23 cellular contexts compared by ENCODE assay signal in the genomic region with DNA sequence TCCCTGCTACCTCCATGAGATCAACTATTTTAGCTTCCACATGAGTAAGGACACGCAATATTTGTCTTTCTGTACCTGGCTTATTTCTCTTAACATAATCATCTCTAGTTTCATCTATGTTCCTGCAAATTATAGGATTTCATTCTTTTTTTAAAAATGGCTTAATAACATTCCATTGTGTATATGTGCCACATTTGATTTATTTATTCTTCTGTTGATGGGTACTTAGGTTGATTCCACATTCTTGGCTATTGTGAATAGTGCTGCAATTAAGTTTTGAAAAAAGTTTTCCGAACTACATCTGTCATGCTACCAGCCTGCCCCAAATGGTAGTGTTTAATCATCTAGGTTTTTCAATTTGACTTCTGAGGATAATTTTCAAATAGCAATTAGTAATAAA. TPM values are rescaled to one million over a fixed set of nuclear protein-coding genes. Genes with fewer than 3 reads are reported as not detected.
A peak's percentile ranks its signal among the peaks of the same experiment; 100 is the strongest.
DNase-seq lines count a peak whose midpoint lies in the region; ATAC-seq, FAIRE-seq and TF ChIP-seq lines count a peak whose summit lies in the region.
"Had no signal": no experiment of that assay in that cellular context is flagged by ENCODE, and none has a peak within 500 bp of the region (broad histone marks: within the 10 kb centered on the region; RNA-seq: fewer than 3 reads in every experiment).

No MANE protein-coding gene starts in this region.

- TF ChIP-seq CTCF in SK-N-SH (IDR thresholded peaks at IDR 0.05) (no peak), mesothelial cell of epicardium (IDR thresholded peaks at IDR 0.05; ENCODE audit: unreplicated experiment) (no peak)

- CTCF ChIA-PET in SK-N-SH (lab: Yijun Ruan, JAX), result no interaction called here

- POLR2A ChIA-PET in SK-N-SH (lab: Yijun Ruan, JAX), result no interaction called here

- DNase-seq in SK-N-SH (no peak), mesothelial cell of epicardium (ENCODE audit: low spot score in 2 of 2, unreplicated experiment in 2 of 2) (no peak), small intestine (no peak), epidermal melanocyte (ENCODE audit: insufficient read length, low spot score) (no peak), left colon (no peak), NCI-H524 (lab: John Stamatoyannopoulos, UW) (no peak)
- DNase-seq: AML-193; Caco-2; Calu3; CD4-positive, alpha-beta T cell; CD8-positive, alpha-beta T cell; DMS79 treated with DMSO at 0.1 percent for 48 hours; GF-D8 had no signal

- H3K9me3 Mint-ChIP-seq in mesothelial cell of epicardium, result peaks cover 24% of the 10 kb centered on the region

- H3K27ac Mint-ChIP-seq in mesothelial cell of epicardium, result peak overlapping the region; percentile 11
- H3K27ac Mint-ChIP-seq: B cell; CD4-positive, alpha-beta T cell; CD8-positive, alpha-beta T cell had no signal

- H3K27me3 ChIP-seq in SK-N-SH (ENCODE audit: insufficient read depth) (no peaks in the 10 kb centered on the region), small intestine (ENCODE audit: control insufficient read depth in 2 of 2, insufficient read depth in 2 of 2, low read length in 2 of 2) (no peaks in the 10 kb centered on the region)
- H3K27me3 ChIP-seq: BLaER1 treated with 17β-estradiol and CSF1 and Interleukin-3, amounts not matched to agents 10 nM and 100 nM had no signal

- no peak for TF ChIP-seq RAD21 in SK-N-SH (IDR thresholded peaks at IDR 0.05; ENCODE audit: low read length)
- TF ChIP-seq RAD21 in Ishikawa (IDR thresholded peaks at IDR 0.05; ENCODE audit: low read depth), result no peak

- H3K4me2 ChIP-seq in SK-N-SH, result no peak overlapping the region
- H3K4me2 ChIP-seq: A549; BLaER1 treated with 17β-estradiol and CSF1 and Interleukin-3, amounts not matched to agents 10 nM and 100 nM had no signal

- peaks cover 58% of the 10 kb centered on the region for H3K36me3 Mint-ChIP-seq in mesothelial cell of epicardium

- peak; percentile 71 for ATAC-seq in SK-N-SH treated with all-trans-retinoic acid at 6 μM for 48 hours
- ATAC-seq in left colon, result no peak
- ATAC-seq: A549; CD8-positive, alpha-beta T cell had no signal

- peaks cover 0 to 6% of the 10 kb centered on the region in 2 experiments; a peak in 2 of 4 replicates for H3K4me1 ChIP-seq in SK-N-SH (ENCODE audit: control insufficient read depth in 1 of 2, insufficient read depth in 2 of 2, low read depth in 1 of 2, low read length in 1 of 2)
- no peaks in the 10 kb centered on the region for H3K4me1 ChIP-seq in small intestine (ENCODE audit: control insufficient read depth in 2 of 2, insufficient read depth in 1 of 2, low read depth in 1 of 2, low read length in 1 of 2)
- H3K4me1 ChIP-seq: Caco-2 had no signal

- intact Hi-C loops in left colon (cut with DNase I, micrococcal nuclease), result no loop called here

- H3K79me2 ChIP-seq in SK-N-SH (ENCODE audit: insufficient read depth), result no peaks in the 10 kb centered on the region

- TF ChIP-seq EP300 in SK-N-SH (IDR thresholded peaks at IDR 0.05; ENCODE audit: borderline replicate concordance in 1 of 2, low read depth in 1 of 2, low read length in 1 of 2) (no peak), Ishikawa (IDR thresholded peaks at IDR 0.05; ENCODE audit: borderline replicate concordance) (no peak; the same call in 1 of the 2 replicates)

- no peaks in the 10 kb centered on the region for H3F3A ChIP-seq in SK-N-SH (replicated peaks; ENCODE audit: insufficient read depth)

- no peak overlapping the region for H3K4me3 ChIP-seq in SK-N-SH (ENCODE audit: low read depth in 2 of 2, low read length in 1 of 2)
- no peak overlapping the region for H3K4me3 ChIP-seq in small intestine (ENCODE audit: low read depth in 1 of 2, low read length in 2 of 2)
- H3K4me3 ChIP-seq: A549; BLaER1 treated with 17β-estradiol and CSF1 and Interleukin-3, amounts not matched to agents 10 nM and 100 nM had no signal

- no peaks in the 10 kb centered on the region for H4K20me1 ChIP-seq in SK-N-SH (ENCODE audit: insufficient read depth)
- H4K20me1 ChIP-seq: BLaER1 treated with 17β-estradiol and CSF1 and Interleukin-3, amounts not matched to agents 10 nM and 100 nM had no signal

- H3K4me1 Mint-ChIP-seq in mesothelial cell of epicardium, result no peaks in the 10 kb centered on the region
- H3K4me1 Mint-ChIP-seq: B cell had no signal

- FAIRE-seq in small intestine (lab: Jason Lieb, UNC), result peak; percentile 19
- FAIRE-seq: A549, D721Med, GM12891, GM18507 had no signal

- H3K36me3 ChIP-seq in SK-N-SH (replicated peaks in 1 of 2; ENCODE audit: control insufficient read depth in 1 of 2, insufficient read depth in 2 of 2, low read length in 1 of 2) (peaks cover 27 to 28% of the 10 kb centered on the region in 2 experiments), small intestine (ENCODE audit: control insufficient read depth in 2 of 2, insufficient read depth in 2 of 2, low read length in 2 of 2) (no peaks in the 10 kb centered on the region)

- no peak overlapping the region for H3K4me3 Mint-ChIP-seq in mesothelial cell of epicardium
- H3K4me3 Mint-ChIP-seq: B cell; CD4-positive, alpha-beta T cell; CD8-positive, alpha-beta T cell had no signal

- no peak overlapping the region for H2AFZ ChIP-seq in SK-N-SH (ENCODE audit: low read depth)

- no peaks in the 10 kb centered on the region for H3K9me2 ChIP-seq in SK-N-SH

- H3K9me3 ChIP-seq in SK-N-SH, result no peaks in the 10 kb centered on the region
- H3K9me3 ChIP-seq in small intestine (ENCODE audit: control insufficient read depth, low read depth), result no peaks in the 10 kb centered on the region
- H3K9me3 ChIP-seq: A549; BLaER1 treated with 17β-estradiol and CSF1 and Interleukin-3, amounts not matched to agents 10 nM and 100 nM; Caco-2 had no signal

- H3K27me3 Mint-ChIP-seq in mesothelial cell of epicardium (ENCODE audit: low read depth), result no peaks in the 10 kb centered on the region
- H3K27me3 Mint-ChIP-seq: B cell; CD4-positive, alpha-beta T cell had no signal

- no peak overlapping the region for H3K27ac ChIP-seq in SK-N-SH (ENCODE audit: low read depth in 2 of 2, low read length in 1 of 2)
- no peak overlapping the region for H3K27ac ChIP-seq in small intestine (ENCODE audit: low read depth in 1 of 2, low read length in 1 of 2)
- H3K27ac ChIP-seq: 22Rv1; A549; BLaER1 treated with 17β-estradiol and CSF1 and Interleukin-3, amounts not matched to agents 10 nM and 100 nM; C4-2B had no signal

- H3K9ac ChIP-seq in SK-N-SH, result no peak overlapping the region
- H3K9ac ChIP-seq: BLaER1 treated with 17β-estradiol and CSF1 and Interleukin-3, amounts not matched to agents 10 nM and 100 nM had no signal

- WGBS in SK-N-SH (ENCODE audit: low lambda C conversion rate), result 86% methylated on average over 2 of the region's 2 CpGs
- WGBS in small intestine, 3 donors, result 96 to 98% (median 97%) methylated on average over 2 of the region's 2 CpGs

TF ChIP-seq in SK-N-SH treated with all-trans-retinoic acid at 6 μM for 48 hours, 23 proteins besides CTCF, POLR2A, EP300 and RAD21 (continues in another document):
- no peak for TF ChIP-seq SNAI2 (CRISPR knock-in tag; IDR thresholded peaks at IDR 0.05)

TF ChIP-seq in SK-N-SH, 30 proteins besides CTCF, POLR2A, EP300 and RAD21:
- no peak for TF ChIP-seq GABPA (IDR thresholded peaks at IDR 0.05; ENCODE audit: low read depth)

TF ChIP-seq in Ishikawa, 13 proteins besides CTCF, POLR2A, EP300 and RAD21:
- TF ChIP-seq TEAD4 (IDR thresholded peaks at IDR 0.05) (peak; percentile 47; the same call in 1 of the 2 replicates), NFIC (IDR thresholded peaks at IDR 0.05) (peak; percentile 45; the same call in 1 of the 2 replicates), CEBPB (IDR thresholded peaks at IDR 0.05) (peak; percentile 19; the same call in 1 of the 2 replicates), TAF1 (IDR thresholded peaks at IDR 0.05; ENCODE audit: low read depth) (no peak), EGR1 (IDR thresholded peaks at IDR 0.05) (no peak), FOXM1 (IDR thresholded peaks at IDR 0.05; ENCODE audit: borderline replicate concordance, low read depth) (peak; percentile 59; the same call in 1 of the 2 replicates), ZBTB7A (IDR thresholded peaks at IDR 0.05; ENCODE audit: low read depth) (no peak)
- TF ChIP-seq, protein P1, sequence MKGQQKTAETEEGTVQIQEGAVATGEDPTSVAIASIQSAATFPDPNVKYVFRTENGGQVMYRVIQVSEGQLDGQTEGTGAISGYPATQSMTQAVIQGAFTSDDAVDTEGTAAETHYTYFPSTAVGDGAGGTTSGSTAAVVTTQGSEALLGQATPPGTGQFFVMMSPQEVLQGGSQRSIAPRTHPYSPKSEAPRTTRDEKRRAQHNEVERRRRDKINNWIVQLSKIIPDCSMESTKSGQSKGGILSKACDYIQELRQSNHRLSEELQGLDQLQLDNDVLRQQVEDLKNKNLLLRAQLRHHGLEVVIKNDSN (IDR thresholded peaks at IDR 0.05), result no peak

RNA-seq across cellular contexts. Expression of a gene that starts 36.3 kb away (rescaled TPM):
- polyA plus RNA-seq in SK-N-SH (2012; rRNA removed), result 20.5 and 29.5 TPM in 2 replicates
- polyA plus RNA-seq in SK-N-SH (2012; cell fraction: cytosol; rRNA removed), result 33.2 and 42.1 TPM in 2 replicates
- 14.2 and 22.2 TPM in 2 replicates for polyA plus RNA-seq in SK-N-SH (2012; cell fraction: nucleus; rRNA removed)
- total RNA-seq in mesothelial cell of epicardium, result 31.0 to 35.9 TPM (median 35.1 TPM) in 3 replicates
- 10 to 100 TPM; 15.4 to 20.6 (median 17.3) TPM for polyA plus RNA-seq in small intestine
- total RNA-seq in left colon, result 10 to 100 TPM; 21.0 to 21.8 TPM
